16 cellular contexts compared by ENCODE assay signal in the genomic region with DNA sequence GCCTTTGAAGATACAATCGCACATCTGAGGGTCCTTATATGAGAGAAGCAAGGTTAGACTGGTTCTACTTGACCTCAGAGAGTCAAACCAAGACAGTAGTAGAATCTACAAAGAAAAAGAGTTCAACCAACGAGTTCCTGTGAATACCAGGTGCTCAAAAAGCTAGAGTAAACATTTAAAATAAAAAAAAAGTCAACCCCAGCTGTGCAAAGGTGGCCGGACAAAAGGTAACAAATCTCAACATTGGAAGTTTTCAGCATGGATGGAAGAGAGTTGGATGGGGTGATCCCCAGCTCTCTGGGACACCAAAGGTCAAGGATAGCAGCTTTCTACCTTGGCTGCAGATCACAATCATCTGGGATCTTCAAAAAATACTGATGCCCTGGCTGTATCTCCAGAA. TPM values are rescaled to one million over a fixed set of nuclear protein-coding genes. Genes with fewer than 3 reads are reported as not detected.
DNase-seq lines count a peak whose midpoint lies in the region; ATAC-seq and TF ChIP-seq lines count a peak whose summit lies in the region.
"Had no signal": no experiment of that assay in that cellular context is flagged by ENCODE, and none has a peak within 500 bp of the region (broad histone marks: within the 10 kb centered on the region; RNA-seq: fewer than 3 reads in every experiment).

No MANE protein-coding gene starts in this region.

- peaks cover 8% of the 10 kb centered on the region for H3F3A ChIP-seq in smooth muscle cell (ENCODE audit: low read depth)

- H3K14ac ChIP-seq in IMR-90 (replicated peaks; ENCODE audit: low read depth, low read length) = no peak overlapping the region

- no TSS peak for BruUV-seq in IMR-90 (replicated peaks; lab: Mats Ljungman, UMichigan)

- no peak overlapping the region for H3K4me2 ChIP-seq in IMR-90 (ENCODE audit: low read depth, low read length)
- H3K4me2 ChIP-seq in smooth muscle cell = peak overlapping the region; percentile 44
- H3K4me2 ChIP-seq: BLaER1 treated with 17β-estradiol and CSF1 and Interleukin-3, amounts not matched to agents 10 nM and 100 nM had no signal

- peaks cover 6 to 88% of the 10 kb centered on the region in 2 experiments; a peak in 3 of 4 replicates for H3K79me1 ChIP-seq in IMR-90 (ENCODE audit: low read depth in 1 of 2, low read length in 2 of 2)

- H3K4me1 Mint-ChIP-seq in activated naive CD4-positive, alpha-beta T cell treated with anti-CD3 and anti-CD28 coated beads, Interleukin-2, amount 50 U/mL, for 24 hours = no peaks in the 10 kb centered on the region

- H3K4me3 ChIP-seq in IMR-90 (ENCODE audit: insufficient read depth, low read depth, low read length) (no peak overlapping the region), RWPE2 (ENCODE audit: severe bottlenecking) (no peak overlapping the region), smooth muscle cell (no peak overlapping the region)
- H3K4me3 ChIP-seq: BLaER1 treated with 17β-estradiol and CSF1 and Interleukin-3, amounts not matched to agents 10 nM and 100 nM; GM23248; HAP-1 had no signal

- peaks cover 15% of the 10 kb centered on the region for H3K36me3 ChIP-seq in IMR-90 (ENCODE audit: control insufficient read depth, insufficient read depth, low read length)
- H3K36me3 ChIP-seq in RWPE2 (ENCODE audit: low read depth) = peaks cover 13% of the 10 kb centered on the region
- H3K36me3 ChIP-seq in smooth muscle cell (ENCODE audit: low read depth) = no peaks in the 10 kb centered on the region
- H3K36me3 ChIP-seq: BLaER1 treated with 17β-estradiol and CSF1 and Interleukin-3, amounts not matched to agents 10 nM and 100 nM; HAP-1 had no signal

- intact Hi-C loops in IMR-90 (cut with micrococcal nuclease) = no loop called here

- H3K4me3 Mint-ChIP-seq in activated naive CD4-positive, alpha-beta T cell treated with anti-CD3 and anti-CD28 coated beads, Interleukin-2, amount 50 U/mL, for 24 hours = no peak overlapping the region
- H3K4me3 Mint-ChIP-seq: B cell; CD8-positive, alpha-beta T cell had no signal

- no peak overlapping the region for H3K56ac ChIP-seq in IMR-90 (ENCODE audit: extremely low read depth, insufficient read depth, low read length)

- H3K9me1 ChIP-seq in IMR-90 (ENCODE audit: insufficient read depth, low read length) = peaks cover 55% of the 10 kb centered on the region

- WGBS in IMR-90 (ENCODE audit: extremely low coverage in 2 of 2, insufficient read length in 1 of 2), 2 experiments = no CpG with 5 or more reads among the region's 3 CpGs
- 93% methylated on average over 3 of the region's 3 CpGs for WGBS in smooth muscle cell (ENCODE audit: low lambda C conversion rate)

- H4K20me1 ChIP-seq in IMR-90 (ENCODE audit: insufficient read depth, low read length) (peaks cover 79% of the 10 kb centered on the region), smooth muscle cell (ENCODE audit: low read depth) (peaks cover 84% of the 10 kb centered on the region)

- H3K27ac Mint-ChIP-seq in activated naive CD4-positive, alpha-beta T cell treated with anti-CD3 and anti-CD28 coated beads, Interleukin-2, amount 50 U/mL, for 24 hours = peak overlapping the region; percentile 17
- H3K27ac Mint-ChIP-seq: B cell; CD8-positive, alpha-beta T cell had no signal

- H3K27me3 Mint-ChIP-seq in activated naive CD4-positive, alpha-beta T cell treated with anti-CD3 and anti-CD28 coated beads, Interleukin-2, amount 50 U/mL, for 24 hours = no peaks in the 10 kb centered on the region

- POLR2A ChIA-PET in IMR-90 (lab: Charles Lee; ENCODE audit: unreplicated experiment) = no interaction called here

- DNase-seq in activated naive CD4-positive, alpha-beta T cell treated with Interleukin-2 at 50 U/mL for 16 hours = no peak
- DNase-seq in IMR-90 = no peak
- no peak for DNase-seq in RWPE2 (ENCODE audit: low spot score)
- no peak for DNase-seq in smooth muscle cell (lab: John Stamatoyannopoulos, UW; ENCODE audit: unreplicated experiment)
- DNase-seq in MV-4-11 (lab: John Stamatoyannopoulos, UW) = no peak
- no peak for DNase-seq in NOMO-1 treated with DMSO at 0.1 percent for 48 hours (lab: John Stamatoyannopoulos, UW; ENCODE audit: unreplicated experiment)
- DNase-seq: CD8-positive, alpha-beta T cell; DMS 273 treated with DMSO at 0.1 percent for 48 hours; DMS79; GDM1; GM23248 had no signal

- H3K27me3 ChIP-seq in IMR-90 (ENCODE audit: control insufficient read depth, insufficient read depth, low read length) = no peaks in the 10 kb centered on the region
- H3K27me3 ChIP-seq in RWPE2 (ENCODE audit: insufficient read depth, poor library complexity, severe bottlenecking) = no peaks in the 10 kb centered on the region
- H3K27me3 ChIP-seq in smooth muscle cell (ENCODE audit: low read depth) = no peaks in the 10 kb centered on the region

- H2AK9ac ChIP-seq in IMR-90 (replicated peaks; ENCODE audit: low read depth, low read length, poor library complexity) = no peak overlapping the region

- H4K5ac ChIP-seq in IMR-90 (ENCODE audit: low read depth, low read length) = no peak overlapping the region

- no peaks in the 10 kb centered on the region for H3K36me3 Mint-ChIP-seq in activated naive CD4-positive, alpha-beta T cell treated with anti-CD3 and anti-CD28 coated beads, Interleukin-2, amount 50 U/mL, for 24 hours
- H3K36me3 Mint-ChIP-seq: CD8-positive, alpha-beta T cell had no signal

- H3K9me3 ChIP-seq in IMR-90 (ENCODE audit: control insufficient read depth, insufficient read depth, low read length) (no peaks in the 10 kb centered on the region), RWPE2 (ENCODE audit: severe bottlenecking) (no peaks in the 10 kb centered on the region), smooth muscle cell (replicated peaks; ENCODE audit: low read depth) (no peaks in the 10 kb centered on the region)
- H3K9me3 ChIP-seq: BLaER1 treated with 17β-estradiol and CSF1 and Interleukin-3, amounts not matched to agents 10 nM and 100 nM; HAP-1 had no signal

- CTCF ChIA-PET in IMR-90 (lab: Yijun Ruan, JAX) = interaction anchor here (0.7 to 1.1 kb wide), 2 partner anchors 15 to 37 kb away, joined by 3 to 4 read pairs; no protein-coding TSS in a partner anchor

- H2BK20ac ChIP-seq in IMR-90 (ENCODE audit: low read depth, low read length) = no peak overlapping the region

- no peak overlapping the region for H2BK15ac ChIP-seq in IMR-90 (ENCODE audit: low read depth, low read length)

- TF ChIP-seq POLR2A in IMR-90 (IDR thresholded peaks at IDR 0.05; ENCODE audit: low read depth, low read length) = no peak

- TF ChIP-seq CTCF in IMR-90 (conservative IDR thresholded peaks at IDR 0.05; ENCODE audit: low read depth, low read length) (no peak), RWPE2 (IDR thresholded peaks at IDR 0.05; ENCODE audit: poor library complexity, severe bottlenecking) (no peak), smooth muscle cell (IDR thresholded peaks at IDR 0.05; ENCODE audit: borderline replicate concordance, insufficient read depth, poor library complexity, severe bottlenecking) (no peak)

- no peak overlapping the region for H4K8ac ChIP-seq in IMR-90 (ENCODE audit: low read depth in 2 of 2, low read length in 2 of 2)

- H2BK5ac ChIP-seq in IMR-90 (ENCODE audit: low read depth, low read length, poor library complexity, severe bottlenecking) = no peak overlapping the region

- dilution Hi-C loops in IMR-90 (cut with HindIII; ENCODE audit: low sequenced_read_pairs, unreplicated experiment) = loop anchor here (25.0 kb wide), 1 partner anchor 117 kb away; no protein-coding TSS in a partner anchor

- no peak overlapping the region for H3K18ac ChIP-seq in IMR-90 (ENCODE audit: low read depth, low read length)

- no peak overlapping the region; the same call in 1 of the 2 replicates for H2AK5ac ChIP-seq in IMR-90 (ENCODE audit: low read depth, low read length)

- H2AFZ ChIP-seq in IMR-90 (replicated peaks; ENCODE audit: low read length, poor library complexity) = no peak overlapping the region
- no peak overlapping the region for H2AFZ ChIP-seq in smooth muscle cell (ENCODE audit: low read depth)
- H2AFZ ChIP-seq: GM23248 had no signal

- peaks cover 26% of the 10 kb centered on the region for H3K4me1 ChIP-seq in IMR-90 (ENCODE audit: control insufficient read depth, insufficient read depth, low read length)
- H3K4me1 ChIP-seq in RWPE2 (ENCODE audit: insufficient read depth, poor library complexity, severe bottlenecking) = peaks cover 26% of the 10 kb centered on the region
- H3K4me1 ChIP-seq in smooth muscle cell (ENCODE audit: low read depth) = peaks cover 28% of the 10 kb centered on the region
- H3K4me1 ChIP-seq: HAP-1 had no signal

- ATAC-seq in IMR-90 (ENCODE audit: low read depth) (no peak), RWPE2 (ENCODE audit: low read depth) (no peak)
- ATAC-seq: CD8-positive, alpha-beta T cell had no signal

- no peak overlapping the region for H2BK120ac ChIP-seq in IMR-90 (ENCODE audit: low read depth, low read length)

- H3K79me2 ChIP-seq in smooth muscle cell (ENCODE audit: low read depth) = peaks cover 94% of the 10 kb centered on the region

- in situ Hi-C loops in IMR-90 (cut with MboI; ENCODE audit: low sequenced_read_pairs) = loop anchor here (25.0 kb wide), 1 partner anchor 567 kb away; a partner anchor contains a TSS

- no peak overlapping the region for H4K91ac ChIP-seq in IMR-90 (ENCODE audit: insufficient read depth, low read depth, low read length)

- H3K9ac ChIP-seq in IMR-90 (ENCODE audit: low read depth, low read length) (no peak overlapping the region), smooth muscle cell (ENCODE audit: low read depth) (no peak overlapping the region)
- H3K9ac ChIP-seq: BLaER1 treated with 17β-estradiol and CSF1 and Interleukin-3, amounts not matched to agents 10 nM and 100 nM; GM23248 had no signal

- no peak for TF ChIP-seq RAD21 in IMR-90 (IDR thresholded peaks at IDR 0.05; ENCODE audit: low read length)

- H3K9me3 Mint-ChIP-seq in activated naive CD4-positive, alpha-beta T cell treated with anti-CD3 and anti-CD28 coated beads, Interleukin-2, amount 50 U/mL, for 24 hours = no peaks in the 10 kb centered on the region
- H3K9me3 Mint-ChIP-seq: CD8-positive, alpha-beta T cell had no signal

- H3K23ac ChIP-seq in IMR-90 (ENCODE audit: low read depth, low read length) = peak overlapping the region; percentile 41; the same call in 1 of the 2 replicates

- peak overlapping the region; percentile 2; the same call in 1 of the 2 replicates for H3K4ac ChIP-seq in IMR-90 (ENCODE audit: low read depth, low read length)

- H3K27ac ChIP-seq in IMR-90 (ENCODE audit: insufficient read depth, low read length) = no peak overlapping the region
- peak overlapping the region; percentile 12 for H3K27ac ChIP-seq in RWPE2 (ENCODE audit: poor library complexity, severe bottlenecking)
- peak overlapping the region; percentile 48 for H3K27ac ChIP-seq in smooth muscle cell (ENCODE audit: low read depth)
- H3K27ac ChIP-seq: BLaER1 treated with 17β-estradiol and CSF1 and Interleukin-3, amounts not matched to agents 10 nM and 100 nM; GM23248; HL-60 had no signal

TF ChIP-seq in IMR-90, 13 proteins besides CTCF, POLR2A, EP300 and RAD21 (continues in another document):
- TF ChIP-seq CHD1 (IDR thresholded peaks at IDR 0.05; ENCODE audit: low read depth, low read length) (no peak), MAFK (IDR thresholded peaks at IDR 0.05; ENCODE audit: low read depth, low read length) (no peak)

RNA-seq across cellular contexts. Expression of a gene that starts 14.4 kb away (rescaled TPM):
- 6.1 and 7.8 TPM in 2 replicates for total RNA-seq in IMR-90 (2012; rRNA removed)
- 20.4 and 22.9 TPM in 2 replicates for polyA plus RNA-seq in IMR-90 (2012; rRNA removed)
- polyA plus RNA-seq in IMR-90 (2012; cell fraction: cytosol; rRNA removed) = 15.8 and 28.1 TPM in 2 replicates
- 36.9 and 39.5 TPM in 2 replicates for polyA plus RNA-seq in IMR-90 (2012; cell fraction: nucleus; rRNA removed; ENCODE audit: low replicate concordance)
- 14.3 and 16.4 TPM in 2 replicates for total RNA-seq in smooth muscle cell
- polyA plus RNA-seq in smooth muscle cell = 32.4 and 35.0 TPM in 2 replicates
